Comparison of ENCODE assay signal across 13 cellular contexts in genomic region chr9:131836607-131837315, GRCh38.
A peak's percentile ranks its signal among the peaks of the same experiment; 100 is the strongest.
DNase-seq lines count a peak whose midpoint lies in the region; ATAC-seq and TF ChIP-seq lines count a peak whose summit lies in the region.
"Had no signal": no experiment of that assay in that cellular context is flagged by ENCODE, and none has a peak within 500 bp of the region (broad histone marks: within the 10 kb centered on the region; RNA-seq: fewer than 3 reads in every experiment).

No MANE protein-coding gene starts in this region.

- no peaks in the 10 kb centered on the region for H3K27me3 ChIP-seq in BLaER1
- no peaks in the 10 kb centered on the region for H3K27me3 ChIP-seq in neural progenitor cell

- H3K9me3 ChIP-seq in BLaER1: peaks cover 11% of the 10 kb centered on the region
- no peaks in the 10 kb centered on the region for H3K9me3 ChIP-seq in neural progenitor cell (ENCODE audit: low read depth)

- H3K4me2 ChIP-seq in BLaER1 (peak overlapping the region; percentile 95), neural progenitor cell (no peak overlapping the region)

- peaks cover 7% of the 10 kb centered on the region for H3K9me3 Mint-ChIP-seq in activated CD4-positive, alpha-beta T cell treated with anti-CD3 and anti-CD28 coated beads, Interleukin-2, amount 10 ng/mL, durations not matched to agents 24 days and 14 days
- H3K9me3 Mint-ChIP-seq in WTC11 (peaks cover 9% of the 10 kb centered on the region), neural progenitor cell (peaks cover 6% of the 10 kb centered on the region)

- H3K36me3 ChIP-seq in BLaER1 (no peaks in the 10 kb centered on the region), neural progenitor cell (no peaks in the 10 kb centered on the region)

- POLR2A ChIA-PET in WTC11 (lab: Charles Lee): no interaction called here

- H4K20me1 ChIP-seq in BLaER1 (no peaks in the 10 kb centered on the region), neural progenitor cell (ENCODE audit: low read depth) (no peaks in the 10 kb centered on the region)

- H3K27ac ChIP-seq in BLaER1: peak overlapping the region; percentile 93
- no peak overlapping the region for H3K27ac ChIP-seq in neural progenitor cell
- H3K27ac ChIP-seq: C4-2B, HL-60 had no signal

- no peaks in the 10 kb centered on the region for H3K79me2 ChIP-seq in neural progenitor cell (ENCODE audit: low read depth)

- H2AFZ ChIP-seq in neural progenitor cell (replicated peaks): no peak overlapping the region

- peaks cover 99% of the 10 kb centered on the region for H3K4me1 ChIP-seq in BLaER1
- H3K4me1 ChIP-seq in neural progenitor cell: peaks cover 11% of the 10 kb centered on the region

- ATAC-seq in WTC11 (no peak), GM18511 (IDR thresholded peaks at IDR 0.05; ENCODE audit: unreplicated experiment) (no peak), left colon (no peak)

- no peak for DNase-seq in activated CD4-positive, alpha-beta T cell treated with anti-CD3 and anti-CD28 coated beads, Interleukin-2, amount 10 ng/mL, durations not matched to agents 24 days and 14 days
- no peak for DNase-seq in activated CD4-positive, alpha-beta T cell treated with anti-CD3 and anti-CD28 coated beads, Interleukin-2, amount 50 U/mL, for 1 hour
- DNase-seq in WTC11 (ENCODE audit: low spot score) (no peak), neural progenitor cell (ENCODE audit: low spot score) (no peak), H4 (ENCODE audit: low spot score) (no peak), left colon (no peak)
- DNase-seq: CD4-positive, alpha-beta memory T cell; DMS79; GOT3 had no signal

- peaks cover 4% of the 10 kb centered on the region for H3K36me3 Mint-ChIP-seq in activated CD4-positive, alpha-beta T cell treated with anti-CD3 and anti-CD28 coated beads, Interleukin-2, amount 10 ng/mL, durations not matched to agents 24 days and 14 days (ENCODE audit: low read depth)
- H3K36me3 Mint-ChIP-seq in WTC11 (peaks cover 4% of the 10 kb centered on the region; the same call in 1 of the 2 replicates), neural progenitor cell (no peaks in the 10 kb centered on the region)
- H3K36me3 Mint-ChIP-seq: CD4-positive, alpha-beta memory T cell had no signal

- intact Hi-C loops in activated CD4-positive, alpha-beta T cell treated with anti-CD3 and anti-CD28 coated beads, Interleukin-2, amount 10 ng/mL, durations not matched to agents 24 days and 14 days (cut with micrococcal nuclease): loop anchor here (10.0 kb wide), 1 partner anchor 168 kb away; no protein-coding TSS in a partner anchor
- intact Hi-C loops in left colon (cut with DNase I, micrococcal nuclease): no loop called here

- H3K27me3 Mint-ChIP-seq in activated CD4-positive, alpha-beta T cell treated with anti-CD3 and anti-CD28 coated beads, Interleukin-2, amount 10 ng/mL, durations not matched to agents 24 days and 14 days: peaks cover 2% of the 10 kb centered on the region
- H3K27me3 Mint-ChIP-seq in WTC11 (ENCODE audit: low read depth): peaks cover 5% of the 10 kb centered on the region; the same call in 1 of the 2 replicates
- peaks cover 19% of the 10 kb centered on the region for H3K27me3 Mint-ChIP-seq in neural progenitor cell (ENCODE audit: insufficient read depth, low read depth)

- no peak overlapping the region for H3K4me3 Mint-ChIP-seq in activated CD4-positive, alpha-beta T cell treated with anti-CD3 and anti-CD28 coated beads, Interleukin-2, amount 10 ng/mL, durations not matched to agents 24 days and 14 days
- H3K4me3 Mint-ChIP-seq in WTC11 (no peak overlapping the region), neural progenitor cell (no peak overlapping the region)
- H3K4me3 Mint-ChIP-seq: CD4-positive, alpha-beta memory T cell had no signal

- TF ChIP-seq CTCF in WTC11 (IDR thresholded peaks at IDR 0.05) (no peak), neural progenitor cell (IDR thresholded peaks at IDR 0.05) (no peak)

- H3K27ac Mint-ChIP-seq in activated CD4-positive, alpha-beta T cell treated with anti-CD3 and anti-CD28 coated beads, Interleukin-2, amount 10 ng/mL, durations not matched to agents 24 days and 14 days: peak overlapping the region; percentile 45
- no peak overlapping the region for H3K27ac Mint-ChIP-seq in WTC11
- H3K27ac Mint-ChIP-seq in neural progenitor cell: peak overlapping the region; percentile 50

- H3F3A ChIP-seq in neural progenitor cell (ENCODE audit: low read depth): no peaks in the 10 kb centered on the region

- CTCF ChIA-PET in WTC11 (lab: Charles Lee): interaction anchor here (0.6 to 0.8 kb wide), 2 partner anchors 13 to 99 kb away, joined by 4 to 5 read pairs; no protein-coding TSS in a partner anchor

- peak overlapping the region; percentile 79 for H3K9ac ChIP-seq in BLaER1
- H3K9ac ChIP-seq in neural progenitor cell: no peak overlapping the region

- peaks cover 28% of the 10 kb centered on the region for H3K4me1 Mint-ChIP-seq in activated CD4-positive, alpha-beta T cell treated with anti-CD3 and anti-CD28 coated beads, Interleukin-2, amount 10 ng/mL, durations not matched to agents 24 days and 14 days
- H3K4me1 Mint-ChIP-seq in WTC11 (peaks cover 17% of the 10 kb centered on the region), neural progenitor cell (peaks cover 27% of the 10 kb centered on the region)

- H3K4me3 ChIP-seq in BLaER1 (peak overlapping the region; percentile 28), neural progenitor cell (no peak overlapping the region)

TF ChIP-seq in WTC11, 78 proteins besides CTCF, POLR2A, EP300 and RAD21:
- no peak for TF ChIP-seq E2F4 (CRISPR knock-in tag; IDR thresholded peaks at IDR 0.05; ENCODE audit: borderline replicate concordance, low read depth)
- TF ChIP-seq ZNF121 (CRISPR knock-in tag; IDR thresholded peaks at IDR 0.05): 0 out of 2 replicates have a peak, but pooled peaks have one; percentile 54
